21 cellular contexts compared by ENCODE assay signal in the genomic region with DNA sequence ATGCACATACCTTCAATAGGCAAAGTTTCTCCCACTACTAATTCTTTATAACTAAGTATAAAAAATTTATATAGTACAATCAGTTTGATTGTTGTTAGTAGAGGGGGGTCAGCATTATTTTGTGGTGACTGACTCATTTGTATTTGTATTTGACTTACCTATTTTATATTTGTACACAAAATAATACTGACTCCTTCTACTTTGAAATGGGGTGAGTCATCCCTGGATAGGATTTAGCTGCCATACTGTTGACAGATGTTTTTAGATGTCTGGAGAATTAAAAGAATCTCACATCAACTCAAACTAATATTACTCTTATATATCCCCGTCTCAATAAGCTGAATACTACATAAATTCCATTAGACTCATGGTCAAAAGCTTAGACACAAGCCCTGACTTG.
"Had no signal": no experiment of that assay in that cellular context is flagged by ENCODE, and none has a peak within 500 bp of the region (broad histone marks: within the 10 kb centered on the region; RNA-seq: fewer than 3 reads in every experiment).

No MANE protein-coding gene starts in this region.

- H3K27ac ChIP-seq: colonic mucosa, heart right ventricle, spleen, tibial nerve, VCaP had no signal

- H3K4me3 Mint-ChIP-seq: activated naive CD8-positive, alpha-beta T cell; activated T-cell treated with anti-CD3 and anti-CD28 coated beads, Interleukin-2, amount 50 U/mL, for 72 hours; memory B cell; naive thymus-derived CD8-positive, alpha-beta T cell; T-helper 1 cell treated with Interleukin-12 subunit alpha and Interleukin-12 subunit beta and Interleukin-4 antibody, amounts not matched to agents 30 μg/mL and 1 μg/mL, for 36 hours had no signal

- H3K27me3 ChIP-seq: colonic mucosa, heart right ventricle, spleen, tibial nerve had no signal

- H3K36me3 Mint-ChIP-seq: activated naive CD8-positive, alpha-beta T cell; naive thymus-derived CD8-positive, alpha-beta T cell had no signal

- H3K27ac Mint-ChIP-seq: activated naive CD8-positive, alpha-beta T cell; activated T-cell treated with anti-CD3 and anti-CD28 coated beads, Interleukin-2, amount 50 U/mL, for 72 hours; memory B cell; naive thymus-derived CD8-positive, alpha-beta T cell; T-helper 1 cell treated with Interleukin-12 subunit alpha and Interleukin-12 subunit beta and Interleukin-4 antibody, amounts not matched to agents 30 μg/mL and 1 μg/mL, for 36 hours had no signal

- ATAC-seq: activated T-cell treated with anti-CD3 and anti-CD28 coated beads, Interleukin-2, amount 50 U/mL, for 72 hours; heart right ventricle; naive thymus-derived CD8-positive, alpha-beta T cell; right cardiac atrium had no signal

- H3K4me3 ChIP-seq: colonic mucosa, heart right ventricle, spleen, tibial nerve had no signal

- H3K4me1 Mint-ChIP-seq: memory B cell; naive thymus-derived CD8-positive, alpha-beta T cell had no signal

- DNase-seq: activated CD4-positive, alpha-beta T cell treated with anti-CD3 and anti-CD28 coated beads for 4 hours; activated CD4-positive, alpha-beta T cell treated with anti-CD3 and anti-CD28 coated beads, Interleukin-2, amount 50 U/mL, for 4 hours; activated naive CD4-positive, alpha-beta T cell; activated T-cell treated with anti-CD3 and anti-CD28 coated beads for 4 hours; activated T-cell treated with anti-CD3 and anti-CD28 coated beads, Interleukin-2, amount 50 U/mL, for 72 hours; aorta; colonic mucosa; effector CD8-positive, alpha-beta T cell; erythroblast; heart right ventricle; midbrain; naive thymus-derived CD8-positive, alpha-beta T cell; right cardiac atrium; spleen; stimulated activated naive CD4-positive, alpha-beta T cell treated with Interleukin-2 at 50 U/mL for 16 hours; T-helper 9 cell had no signal

- H3K36me3 ChIP-seq: colonic mucosa, spleen, tibial nerve had no signal

- H3K4me1 ChIP-seq: colonic mucosa, heart right ventricle, spleen, tibial nerve had no signal

- H3K9me3 ChIP-seq: colonic mucosa had no signal

- H3K27me3 Mint-ChIP-seq: activated naive CD8-positive, alpha-beta T cell; memory B cell had no signal
